14 cellular contexts compared by ENCODE assay signal in genomic region chr15:82132742-82133141, GRCh38.
DNase-seq lines count a peak whose midpoint lies in the region; ATAC-seq and TF ChIP-seq lines count a peak whose summit lies in the region.
"Had no signal": no experiment of that assay in that cellular context is flagged by ENCODE, and none has a peak within 500 bp of the region (broad histone marks: within the 10 kb centered on the region; RNA-seq: fewer than 3 reads in every experiment).

No MANE protein-coding gene starts in this region.

- H3K4ac ChIP-seq in IMR-90 (ENCODE audit: low read depth, low read length) = peak overlapping the region; percentile 99

- peak overlapping the region; percentile 69 for H3K27ac ChIP-seq in IMR-90 (ENCODE audit: insufficient read depth, low read length)
- H3K27ac ChIP-seq: cardiac muscle cell, WERI-Rb-1 had no signal

- H3K14ac ChIP-seq in IMR-90 (replicated peaks; ENCODE audit: low read depth, low read length) = peak overlapping the region; percentile 94

- TF ChIP-seq POLR2A in IMR-90 (IDR thresholded peaks at IDR 0.05; ENCODE audit: low read depth, low read length) = no peak

- peak overlapping the region; percentile 98 for H2AK5ac ChIP-seq in IMR-90 (ENCODE audit: low read depth, low read length)

- H4K91ac ChIP-seq in IMR-90 (ENCODE audit: insufficient read depth, low read depth, low read length) = peak overlapping the region; percentile 93

- H4K20me1 ChIP-seq in IMR-90 (ENCODE audit: insufficient read depth, low read length) = no peaks in the 10 kb centered on the region

- BruUV-seq in IMR-90 (replicated peaks; lab: Mats Ljungman, UMichigan) = no TSS peak

- no peak overlapping the region for H3K9ac ChIP-seq in IMR-90 (ENCODE audit: low read depth, low read length)

- dilution Hi-C loops in IMR-90 (cut with HindIII; ENCODE audit: low sequenced_read_pairs, unreplicated experiment) = no loop called here

- H3K56ac ChIP-seq in IMR-90 (ENCODE audit: extremely low read depth, insufficient read depth, low read length) = peak overlapping the region; percentile 86

- peak overlapping the region; percentile 12; the same call in 1 of the 2 replicates for H3K4me2 ChIP-seq in IMR-90 (ENCODE audit: low read depth, low read length)

- peak overlapping the region; percentile 80 for H3K23ac ChIP-seq in IMR-90 (ENCODE audit: low read depth, low read length)

- peak overlapping the region; percentile 95; the same call in 2 of the 3 replicates for H2BK15ac ChIP-seq in IMR-90 (ENCODE audit: low read depth, low read length)

- peak overlapping the region; percentile 89 for H2AK9ac ChIP-seq in IMR-90 (replicated peaks; ENCODE audit: low read depth, low read length, poor library complexity)

- peak; percentile 93 for DNase-seq in ACHN
- peak; percentile 93 for DNase-seq in IMR-90
- peak; percentile 89 for DNase-seq in astrocyte of the spinal cord (ENCODE audit: low read depth, low spot score)
- no peak for DNase-seq in left lobe of liver (ENCODE audit: low spot score)
- DNase-seq in NCI-H2107 treated with DMSO at 0.1 percent for 48 hours (lab: John Stamatoyannopoulos, UW; ENCODE audit: unreplicated experiment) = no peak
- no peak for DNase-seq in DMS153 treated with DMSO at 0.1 percent for 48 hours (lab: John Stamatoyannopoulos, UW; ENCODE audit: unreplicated experiment)
- no peak for DNase-seq in NCI-H1105 (lab: John Stamatoyannopoulos, UW)
- no peak for DNase-seq in Right ventricle myocardium superior
- DNase-seq: foreskin melanocyte; left cardiac atrium; NCI-H1930; stimulated activated CD4-positive, alpha-beta T cell treated with anti-CD3 and anti-CD28 coated beads, Interleukin-4, amount 100 ng/mL, for 1 hour; WERI-Rb-1 had no signal

- peak overlapping the region; percentile 95 for H2BK5ac ChIP-seq in IMR-90 (ENCODE audit: low read depth, low read length, poor library complexity, severe bottlenecking)

- no peak for TF ChIP-seq RAD21 in IMR-90 (IDR thresholded peaks at IDR 0.05; ENCODE audit: low read length)

- POLR2A ChIA-PET in IMR-90 (lab: Charles Lee; ENCODE audit: unreplicated experiment) = no interaction called here

- CTCF ChIA-PET in IMR-90 (lab: Yijun Ruan, JAX) = no interaction called here

- H4K8ac ChIP-seq in IMR-90 (ENCODE audit: low read depth in 2 of 2, low read length in 2 of 2) = peak overlapping the region; percentile 87 to 90; a peak in 3 of 4 replicates

- H2BK120ac ChIP-seq in IMR-90 (ENCODE audit: low read depth, low read length) = peak overlapping the region; percentile 100

- no CpG with 5 or more reads among the region's 2 CpGs for WGBS in IMR-90 (ENCODE audit: extremely low coverage in 2 of 2, insufficient read length in 1 of 2), 2 experiments

- H3K79me1 ChIP-seq in IMR-90 (ENCODE audit: low read depth in 1 of 2, low read length in 2 of 2) = peaks cover 0 to 25% of the 10 kb centered on the region in 2 experiments; a peak in 2 of 4 replicates

- H3K18ac ChIP-seq in IMR-90 (ENCODE audit: low read depth, low read length) = peak overlapping the region; percentile 78

- H2AFZ ChIP-seq in IMR-90 (replicated peaks; ENCODE audit: low read length, poor library complexity) = peak overlapping the region; percentile 54

- H4K5ac ChIP-seq in IMR-90 (ENCODE audit: low read depth, low read length) = peak overlapping the region; percentile 73

- TF ChIP-seq CTCF in IMR-90 (conservative IDR thresholded peaks at IDR 0.05; ENCODE audit: low read depth, low read length) = no peak
- TF ChIP-seq CTCF in astrocyte of the spinal cord (IDR thresholded peaks at IDR 0.05; ENCODE audit: low read depth, low read length) = no peak

- peak; percentile 80 for ATAC-seq in IMR-90 (ENCODE audit: low read depth)
- ATAC-seq in left lobe of liver = peak; percentile 49
- no peak for ATAC-seq in Right ventricle myocardium superior (ENCODE audit: poor library complexity)

- H3K9me3 ChIP-seq in IMR-90 (ENCODE audit: control insufficient read depth, insufficient read depth, low read length) = no peaks in the 10 kb centered on the region

- H3K27me3 ChIP-seq in IMR-90 (ENCODE audit: control insufficient read depth, insufficient read depth, low read length) = no peaks in the 10 kb centered on the region
- H3K27me3 ChIP-seq: cardiac muscle cell had no signal

- peak overlapping the region; percentile 99 for H2BK20ac ChIP-seq in IMR-90 (ENCODE audit: low read depth, low read length)

- H3K9me1 ChIP-seq in IMR-90 (ENCODE audit: insufficient read depth, low read length) = peaks cover 31% of the 10 kb centered on the region

- in situ Hi-C loops in ACHN (cut with HindIII; ENCODE audit: low pct_ligation_motif_present, low pct_unique_long_range_greater_than_20kb, low sequenced_read_pairs) (no loop called here), IMR-90 (cut with MboI; ENCODE audit: low sequenced_read_pairs) (no loop called here), astrocyte of the spinal cord (cut with HindIII; ENCODE audit: low sequenced_read_pairs) (no loop called here)

- H3K4me3 ChIP-seq in IMR-90 (ENCODE audit: insufficient read depth, low read depth, low read length) = no peak overlapping the region
- no peak overlapping the region for H3K4me3 ChIP-seq in astrocyte of the spinal cord (ENCODE audit: low read depth, low read length)
- H3K4me3 ChIP-seq: cardiac muscle cell had no signal

- peaks cover 33% of the 10 kb centered on the region for H3K4me1 ChIP-seq in IMR-90 (ENCODE audit: control insufficient read depth, insufficient read depth, low read length)

- intact Hi-C loops in IMR-90 (cut with micrococcal nuclease) (no loop called here), Right ventricle myocardium superior (cut with DNase I) (no loop called here)

- H3K36me3 ChIP-seq in IMR-90 (ENCODE audit: control insufficient read depth, insufficient read depth, low read length) = 0 out of 2 replicates have a peak, but pooled peaks cover 1% of the 10 kb centered on the region

TF ChIP-seq in IMR-90, 13 proteins besides CTCF, POLR2A, EP300 and RAD21:
- TF ChIP-seq CHD1 (IDR thresholded peaks at IDR 0.05; ENCODE audit: low read depth, low read length) = no peak
- TF ChIP-seq, protein P1, sequence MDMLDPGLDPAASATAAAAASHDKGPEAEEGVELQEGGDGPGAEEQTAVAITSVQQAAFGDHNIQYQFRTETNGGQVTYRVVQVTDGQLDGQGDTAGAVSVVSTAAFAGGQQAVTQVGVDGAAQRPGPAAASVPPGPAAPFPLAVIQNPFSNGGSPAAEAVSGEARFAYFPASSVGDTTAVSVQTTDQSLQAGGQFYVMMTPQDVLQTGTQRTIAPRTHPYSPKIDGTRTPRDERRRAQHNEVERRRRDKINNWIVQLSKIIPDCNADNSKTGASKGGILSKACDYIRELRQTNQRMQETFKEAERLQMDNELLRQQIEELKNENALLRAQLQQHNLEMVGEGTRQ (IDR thresholded peaks at IDR 0.05; ENCODE audit: low read depth, low read length) = no peak
- peak; percentile 33; the same call in 1 of the 2 replicates for TF ChIP-seq MAFK (IDR thresholded peaks at IDR 0.05; ENCODE audit: low read depth, low read length)
- no peak for TF ChIP-seq NFE2L2 (IDR thresholded peaks at IDR 0.05; ENCODE audit: low read depth, low read length)
- 0 out of 2 replicates have a peak, but pooled peaks have one; percentile 32 for TF ChIP-seq MAZ (IDR thresholded peaks at IDR 0.05; ENCODE audit: borderline replicate concordance, low read depth, low read length)
- TF ChIP-seq SMC3 (IDR thresholded peaks at IDR 0.05; ENCODE audit: low read depth, low read length) = no peak
- TF ChIP-seq FOS (IDR thresholded peaks at IDR 0.05; ENCODE audit: low read depth, low read length) = peak; percentile 95
- no peak for TF ChIP-seq MXI1 (IDR thresholded peaks at IDR 0.05; ENCODE audit: borderline replicate concordance, low read depth, low read length)
- no peak for TF ChIP-seq CEBPB (IDR thresholded peaks at IDR 0.05; ENCODE audit: low read depth, low read length)
- TF ChIP-seq RCOR1 (IDR thresholded peaks at IDR 0.05; ENCODE audit: insufficient replicate concordance, low read length) = peak; percentile 67
- TF ChIP-seq, protein P2, sequence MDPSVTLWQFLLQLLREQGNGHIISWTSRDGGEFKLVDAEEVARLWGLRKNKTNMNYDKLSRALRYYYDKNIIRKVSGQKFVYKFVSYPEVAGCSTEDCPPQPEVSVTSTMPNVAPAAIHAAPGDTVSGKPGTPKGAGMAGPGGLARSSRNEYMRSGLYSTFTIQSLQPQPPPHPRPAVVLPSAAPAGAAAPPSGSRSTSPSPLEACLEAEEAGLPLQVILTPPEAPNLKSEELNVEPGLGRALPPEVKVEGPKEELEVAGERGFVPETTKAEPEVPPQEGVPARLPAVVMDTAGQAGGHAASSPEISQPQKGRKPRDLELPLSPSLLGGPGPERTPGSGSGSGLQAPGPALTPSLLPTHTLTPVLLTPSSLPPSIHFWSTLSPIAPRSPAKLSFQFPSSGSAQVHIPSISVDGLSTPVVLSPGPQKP (IDR thresholded peaks at IDR 0.05; ENCODE audit: borderline replicate concordance, low read depth, low read length) = no peak
- TF ChIP-seq BHLHE40 (IDR thresholded peaks at IDR 0.05; ENCODE audit: low read depth, low read length) = peak; percentile 8; the same call in 1 of the 2 replicates
- 0 out of 2 replicates have a peak, but pooled peaks have one; percentile 11 for TF ChIP-seq RFX5 (IDR thresholded peaks at IDR 0.05; ENCODE audit: low read depth, low read length)
TF ChIP-seq in IMR-90: peak in this region for 6.

Comparison
In these comparisons a context has a peak if more than half of its experiments do, and no peak if none do; other contexts are left out.
1. DNase-seq: peak in ACHN (single experiment), IMR-90 (single experiment) and astrocyte of the spinal cord (single experiment); none in left lobe of liver (single experiment), NCI-H2107 treated with DMSO at 0.1 percent for 48 hours (single experiment), DMS153 treated with DMSO at 0.1 percent for 48 hours (single experiment), NCI-H1105 (single experiment) and Right ventricle myocardium superior (single experiment).